ENCODE assay signal across 8 cellular contexts in the genomic region with DNA sequence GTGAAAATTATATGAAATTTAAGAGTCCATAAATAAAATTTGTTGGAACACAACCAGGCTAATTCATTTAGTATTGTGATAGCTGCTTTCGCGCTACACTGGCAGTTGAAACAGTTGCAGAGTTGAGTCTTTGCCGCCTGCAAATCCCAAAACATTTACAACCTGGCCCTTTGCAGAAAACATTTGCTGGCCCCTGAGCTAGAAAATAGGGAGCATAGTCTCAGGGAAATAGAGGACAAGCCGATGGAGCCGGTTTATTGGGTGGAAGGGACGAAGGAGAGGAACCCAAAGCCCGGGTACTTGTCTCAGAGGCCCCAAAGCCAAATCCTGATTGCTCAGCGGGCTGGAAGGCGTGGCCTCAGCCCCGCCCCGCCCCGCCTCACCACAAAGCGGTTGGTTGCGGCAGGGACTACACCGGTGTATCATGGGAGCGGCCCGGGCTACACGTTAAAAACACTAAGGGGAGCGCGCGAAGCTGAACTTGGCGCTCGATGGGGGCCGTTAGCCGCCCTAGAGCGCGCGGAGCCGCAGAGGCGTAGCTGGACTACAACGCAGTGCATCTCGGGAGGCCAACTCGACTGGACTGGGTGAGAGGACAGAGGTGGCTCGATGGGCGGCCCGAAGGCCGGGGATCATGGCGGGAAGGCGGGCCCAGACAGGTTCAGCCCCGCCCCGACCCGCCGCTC. TPM values are rescaled to one million over a fixed set of nuclear protein-coding genes. Genes with fewer than 3 reads are reported as not detected.
A peak's percentile ranks its signal among the peaks of the same experiment; 100 is the strongest.
DNase-seq lines count a peak whose midpoint lies in the region; ATAC-seq, FAIRE-seq and TF ChIP-seq lines count a peak whose summit lies in the region.

No MANE protein-coding gene starts in this region.

- H3K4me3 ChIP-seq in astrocyte of the cerebellum (ENCODE audit: low read depth, low read length) = peak overlapping the region; percentile 64

- ATAC-seq in HG02973 (IDR thresholded peaks at IDR 0.05; ENCODE audit: unreplicated experiment) = peak; percentile 86

- DNase-seq in GM18507 (ENCODE audit: extremely low spot score, insufficient read length, low read depth) = peak; percentile 92
- DNase-seq in NCI-H1930 (lab: John Stamatoyannopoulos, UW) = peak; percentile 91 to 92
- peak; percentile 80 for DNase-seq in T-helper 22 cell (ENCODE audit: low read depth)
- peak; percentile 85 for DNase-seq in astrocyte of the cerebellum (ENCODE audit: low read depth)
- peak; percentile 94 to 95 for DNase-seq in hippocampal formation (lab: John Stamatoyannopoulos, UW)
- DNase-seq in renal cortical epithelial cell (ENCODE audit: low read depth) = peak; percentile 86
- no peak for DNase-seq in cortex of kidney (lab: John Stamatoyannopoulos, UW)

- FAIRE-seq in GM18507 (lab: Jason Lieb, UNC) = peak; percentile 97

- no peak for TF ChIP-seq CTCF in astrocyte of the cerebellum (IDR thresholded peaks at IDR 0.05; ENCODE audit: low read depth, low read length, missing control alignments)

- in situ Hi-C loops in astrocyte of the cerebellum (cut with HindIII; ENCODE audit: low sequenced_read_pairs) = no loop called here

RNA-seq across cellular contexts. Expression of gene SAC3D1, which starts 0.3 kb away (rescaled TPM):
- total RNA-seq in renal cortical epithelial cell = 11.3 and 13.4 TPM in 2 replicates

RNA-seq across cellular contexts. Expression of gene SNX15, which starts 13.4 kb away (rescaled TPM):
- total RNA-seq in renal cortical epithelial cell = 10.4 and 13.3 TPM in 2 replicates

RNA-seq across cellular contexts. Expression of gene NAALADL1, which starts 17.7 kb away (rescaled TPM):
- 7.8 and 10.9 TPM in 2 replicates for total RNA-seq in renal cortical epithelial cell

RNA-seq across cellular contexts. Expression of gene ARL2, which starts 26.7 kb away (rescaled TPM):
- total RNA-seq in renal cortical epithelial cell = 87.3 and 107 TPM in 2 replicates

RNA-seq across cellular contexts. Expression of gene CDCA5, which starts 43.2 kb away (rescaled TPM):
- 1.1 and 5.9 TPM in 2 replicates for total RNA-seq in renal cortical epithelial cell
